Comparison of ENCODE assay signal across 9 cellular contexts in the genomic region with DNA sequence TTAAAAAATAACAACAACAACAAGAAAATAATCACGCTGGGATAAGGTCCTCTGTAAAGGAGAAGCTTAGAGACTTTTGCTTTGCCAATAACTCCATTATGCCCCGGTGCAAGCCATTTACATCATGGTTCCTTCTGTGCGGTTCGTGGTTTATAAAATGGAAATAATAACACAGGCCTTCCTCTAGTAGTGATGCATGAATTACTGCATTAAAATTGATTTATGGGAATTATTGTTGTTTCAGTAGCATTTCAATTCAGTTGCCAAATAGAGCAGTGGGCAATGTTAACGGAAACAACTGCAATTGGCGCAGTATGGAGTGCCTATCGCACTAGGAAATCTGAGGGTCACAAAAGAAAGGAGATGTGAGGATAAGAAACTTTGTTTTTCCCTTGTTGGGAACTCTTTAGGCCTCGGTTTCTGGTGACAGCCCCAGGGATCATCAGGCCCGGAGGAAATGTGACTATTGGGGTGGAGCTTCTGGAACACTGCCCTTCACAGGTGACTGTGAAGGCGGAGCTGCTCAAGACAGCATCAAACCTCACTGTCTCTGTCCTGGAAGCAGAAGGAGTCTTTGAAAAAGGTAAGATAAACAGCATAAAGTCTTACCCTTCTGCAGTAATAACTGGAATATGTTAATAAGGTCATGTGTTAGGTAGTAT. TPM values are rescaled to one million over a fixed set of nuclear protein-coding genes. Genes with fewer than 3 reads are reported as not detected.
DNase-seq lines count a peak whose midpoint lies in the region; ATAC-seq and TF ChIP-seq lines count a peak whose summit lies in the region.
"Had no signal": no experiment of that assay in that cellular context is flagged by ENCODE, and none has a peak within 500 bp of the region (broad histone marks: within the 10 kb centered on the region; RNA-seq: fewer than 3 reads in every experiment).

No MANE protein-coding gene starts in this region.

- peak; percentile 13 for ATAC-seq in activated CD4-positive, alpha-beta T cell treated with anti-CD3 and anti-CD28 coated beads for 36 hours
- peak; percentile 4 for ATAC-seq in stimulated activated naive CD8-positive, alpha-beta T cell treated with anti-CD3 and anti-CD28 coated beads, Interleukin-15, Interleukin-2, amounts not matched to agents 100 U/mL and 50 U/mL, for 24 hours

- no peaks in the 10 kb centered on the region for H3K9me3 ChIP-seq in esophagus squamous epithelium

- 35 to 38% methylated on average over 10 of the region's 10 CpGs for WGBS in esophagus squamous epithelium, 2 donors

- H3K27me3 ChIP-seq in esophagus squamous epithelium, result no peaks in the 10 kb centered on the region

- H3K4me3 ChIP-seq in esophagus squamous epithelium, result peak overlapping the region; percentile 48 to 82 (median 66)

- peaks cover 42% of the 10 kb centered on the region for H3K4me1 Mint-ChIP-seq in activated CD4-positive, alpha-beta T cell treated with anti-CD3 and anti-CD28 coated beads for 36 hours

- intact Hi-C loops in activated CD4-positive, alpha-beta T cell treated with anti-CD3 and anti-CD28 coated beads for 36 hours (cut with DNase I, micrococcal nuclease), result loop anchor here in 1 of 2 experiments (1.0 kb wide), 1 partner anchor 176 kb away; a partner anchor contains a TSS
- intact Hi-C loops in esophagus squamous epithelium (cut with DNase I), result no loop called here

- TF ChIP-seq POLR2A in esophagus squamous epithelium (IDR thresholded peaks at IDR 0.05), result peak in 1 of 4 donors; percentile 21

- peaks cover 5% of the 10 kb centered on the region for H3K27me3 Mint-ChIP-seq in activated CD4-positive, alpha-beta T cell treated with anti-CD3 and anti-CD28 coated beads for 36 hours

- peak; percentile 33 for DNase-seq in activated CD4-positive, alpha-beta T cell treated with anti-CD3 and anti-CD28 coated beads for 36 hours
- DNase-seq in activated CD4-positive, alpha-beta T cell treated with anti-CD3 and anti-CD28 coated beads for 1 hour, result no peak
- DNase-seq in SK-MEL-5 (ENCODE audit: low read depth, low spot score), result peak; percentile 42
- no peak for DNase-seq in esophagus squamous epithelium (lab: John Stamatoyannopoulos, UW)
- DNase-seq in stimulated activated naive CD8-positive, alpha-beta T cell treated with anti-CD3 and anti-CD28 coated beads, Interleukin-15, Interleukin-2, amounts not matched to agents 100 U/mL and 50 U/mL, for 24 hours, result peak; percentile 11
- DNase-seq in epidermal melanocyte (ENCODE audit: insufficient read length, low spot score), result no peak
- DNase-seq in OCI-M1 (lab: John Stamatoyannopoulos, UW), result no peak
- no peak for DNase-seq in activated CD4-positive, CD25-positive, alpha-beta regulatory T cell treated with anti-CD3 and anti-CD28 coated beads, Interleukin-2, amount 50 U/mL, for 72 hours
- DNase-seq: central memory CD4-positive, alpha-beta T cell had no signal

- H3K4me3 Mint-ChIP-seq in activated CD4-positive, alpha-beta T cell treated with anti-CD3 and anti-CD28 coated beads for 36 hours, result peak overlapping the region; percentile 81

- peak overlapping the region; percentile 88 to 95 (median 91) for H3K27ac ChIP-seq in esophagus squamous epithelium

- in situ Hi-C loops in SK-MEL-5 (cut with HindIII; ENCODE audit: low pct_unique_long_range_greater_than_20kb, low sequenced_read_pairs), result no loop called here

- no peak for TF ChIP-seq CTCF in esophagus squamous epithelium (IDR thresholded peaks at IDR 0.05)

- peaks cover 0 to 7% (median 0%) of the 10 kb centered on the region in 3 donors for H3K36me3 ChIP-seq in esophagus squamous epithelium

- no peaks in the 10 kb centered on the region for H3K9me3 Mint-ChIP-seq in activated CD4-positive, alpha-beta T cell treated with anti-CD3 and anti-CD28 coated beads for 36 hours (ENCODE audit: low read depth)

- H3K36me3 Mint-ChIP-seq in activated CD4-positive, alpha-beta T cell treated with anti-CD3 and anti-CD28 coated beads for 36 hours (ENCODE audit: low read depth), result peaks cover 29% of the 10 kb centered on the region

- POLR2A ChIA-PET in activated CD4-positive, alpha-beta T cell treated with anti-CD3 and anti-CD28 coated beads for 36 hours (lab: Charles Lee), result interaction anchor here (0.7 kb wide), 1 partner anchor 187 kb away, joined by 3 read pairs; no protein-coding TSS in a partner anchor

- peak overlapping the region; percentile 96 for H3K27ac Mint-ChIP-seq in activated CD4-positive, alpha-beta T cell treated with anti-CD3 and anti-CD28 coated beads for 36 hours

- peaks cover 0 to 58% (median 15%) of the 10 kb centered on the region in 3 donors for H3K4me1 ChIP-seq in esophagus squamous epithelium

- CTCF ChIA-PET in activated CD4-positive, alpha-beta T cell treated with anti-CD3 and anti-CD28 coated beads for 36 hours (lab: Charles Lee), result interaction anchor here (0.6 kb wide), 1 partner anchor 173 kb away, joined by 3 read pairs; no protein-coding TSS in a partner anchor

RNA-seq across cellular contexts. Expression of a gene that starts 1.1 kb away (rescaled TPM):
- 10 to 100 TPM; 13.2 to 15.8 TPM for total RNA-seq in activated CD4-positive, alpha-beta T cell treated with anti-CD3 and anti-CD28 coated beads for 36 hours
- 53.1 and 55.9 TPM in 2 replicates for total RNA-seq in SK-MEL-5 (2014; rRNA removed; shearing (Covaris generic))
- polyA plus RNA-seq in SK-MEL-5 (2015; cell fraction: cytosol; rRNA removed), result 57.7 and 79.6 TPM in 2 replicates
- 28.4 and 30.0 TPM in 2 replicates for polyA plus RNA-seq in SK-MEL-5 (2015; cell fraction: nucleus; rRNA removed)
- 10 to 100 TPM; 27.0 to 57.9 (median 41.3) TPM for total RNA-seq in esophagus squamous epithelium

RNA-seq across cellular contexts. Expression of a gene that starts 43.3 kb away (rescaled TPM):
- 1 to 10 TPM; 3.2 to 4.0 TPM for total RNA-seq in activated CD4-positive, alpha-beta T cell treated with anti-CD3 and anti-CD28 coated beads for 36 hours
- total RNA-seq in SK-MEL-5 (2014; rRNA removed; shearing (Covaris generic)), result 24.9 and 25.0 TPM in 2 replicates
- 15.6 and 20.1 TPM in 2 replicates for polyA plus RNA-seq in SK-MEL-5 (2015; cell fraction: cytosol; rRNA removed)
- 5.3 and 8.4 TPM in 2 replicates for polyA plus RNA-seq in SK-MEL-5 (2015; cell fraction: nucleus; rRNA removed)
- 10 to 100 TPM in 2 of 4 donors, 1 to 10 TPM in 2; 6.7 to 13.7 (median 9.9) TPM for total RNA-seq in esophagus squamous epithelium

Comparison
In these comparisons a context has a peak if more than half of its experiments do, and no peak if none do; other contexts are left out.
1. DNase-seq: peak in activated CD4-positive, alpha-beta T cell treated with anti-CD3 and anti-CD28 coated beads for 36 hours (single experiment), SK-MEL-5 (single experiment) and stimulated activated naive CD8-positive, alpha-beta T cell treated with anti-CD3 and anti-CD28 coated beads, Interleukin-15, Interleukin-2, amounts not matched to agents 100 U/mL and 50 U/mL, for 24 hours (single experiment); none in activated CD4-positive, alpha-beta T cell treated with anti-CD3 and anti-CD28 coated beads for 1 hour (single experiment), esophagus squamous epithelium (single experiment), epidermal melanocyte (single experiment), OCI-M1 (single experiment) and activated CD4-positive, CD25-positive, alpha-beta regulatory T cell treated with anti-CD3 and anti-CD28 coated beads, Interleukin-2, amount 50 U/mL, for 72 hours (single experiment).